ENCODE assay signal across 9 cellular contexts in the genomic region with DNA sequence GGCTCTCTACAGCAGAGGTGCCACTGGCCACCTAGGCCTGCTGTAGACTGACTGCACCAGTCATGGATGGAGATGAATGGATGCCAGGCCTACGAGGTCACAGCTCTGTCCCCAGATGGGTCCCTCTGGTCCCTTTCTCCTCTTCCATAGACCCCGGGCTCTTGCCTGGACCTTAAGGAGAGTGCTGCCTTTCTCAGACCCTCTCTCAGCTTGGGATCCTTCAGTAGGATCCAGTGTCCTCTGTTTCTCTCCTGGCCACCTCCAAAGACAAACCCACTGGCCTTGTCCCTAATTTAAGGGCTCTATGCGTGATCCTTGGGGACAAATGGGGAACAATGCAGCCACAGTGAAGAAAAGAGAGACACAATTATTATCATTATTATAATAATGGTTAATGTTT.
"Had no signal": no experiment of that assay in that cellular context is flagged by ENCODE, and none has a peak within 500 bp of the region (broad histone marks: within the 10 kb centered on the region; RNA-seq: fewer than 3 reads in every experiment).

No MANE protein-coding gene starts in this region.

- H3K4me1 ChIP-seq: HAP-1 had no signal

- H3K9ac ChIP-seq: GM23248 had no signal

- H3K36me3 ChIP-seq: HAP-1 had no signal

- H3K27ac ChIP-seq: GM23248 had no signal

- H2AFZ ChIP-seq: GM23248, GM23338 had no signal

- ATAC-seq: GM23338, HCT116 had no signal

- H3K4me3 ChIP-seq: GM23248, GM23338, HAP-1 had no signal

- DNase-seq: GM23248, GOT3, H7, H9, HCEC 1CT, HFFc6 had no signal

- H3K9me3 ChIP-seq: HAP-1 had no signal

- H3K4me2 ChIP-seq: GM23338 had no signal
